25 cellular contexts compared by ENCODE assay signal in genomic region chr5:5348135-5348534, GRCh38.
A peak's percentile ranks its signal among the peaks of the same experiment; 100 is the strongest.
DNase-seq lines count a peak whose midpoint lies in the region; ATAC-seq, FAIRE-seq and TF ChIP-seq lines count a peak whose summit lies in the region.
"Had no signal": no experiment of that assay in that cellular context is flagged by ENCODE, and none has a peak within 500 bp of the region (broad histone marks: within the 10 kb centered on the region; RNA-seq: fewer than 3 reads in every experiment).

No MANE protein-coding gene starts in this region.

- BruUV-seq in K562 (replicated peaks; lab: Mats Ljungman, UMichigan): no TSS peak

- peak overlapping the region; percentile 15; the same call in 1 of the 2 replicates for H2AFZ ChIP-seq in K562 (ENCODE audit: low read depth, low read length)

- H3K27ac Mint-ChIP-seq in natural killer cell: peak overlapping the region in 1 of 2 donors; percentile 63
- H3K27ac Mint-ChIP-seq: CD4-positive, alpha-beta T cell; mesothelial cell of epicardium had no signal

- H3K4me2 ChIP-seq in K562 (ENCODE audit: insufficient read depth, low read length): no peak overlapping the region

- H3K27me3 ChIP-seq in K562 (ENCODE audit: control insufficient read depth in 2 of 2, insufficient read depth in 2 of 2, low read length in 2 of 2): peaks cover 0 to 3% of the 10 kb centered on the region in 2 experiments; a peak in 1 of 5 replicates
- H3K27me3 ChIP-seq in ovary: no peaks in the 10 kb centered on the region
- H3K27me3 ChIP-seq: gastroesophageal sphincter, transverse colon had no signal

- H3K79me2 ChIP-seq in K562 (ENCODE audit: control insufficient read depth, insufficient read depth, low read length): no peaks in the 10 kb centered on the region

- peaks cover 0 to 11% of the 10 kb centered on the region in 2 donors for H3K4me1 Mint-ChIP-seq in natural killer cell

- TF ChIP-seq POLR2A in K562 (conservative IDR thresholded peaks at IDR 0.05) (no peak), ovary (IDR thresholded peaks at IDR 0.05) (no peak)

- TF ChIP-seq EP300 in K562 (IDR thresholded peaks at IDR 0.05; ENCODE audit: low read length) (no peak), ovary (IDR thresholded peaks at IDR 0.05) (no peak)

- H3K36me3 Mint-ChIP-seq in natural killer cell: no peaks in the 10 kb centered on the region
- H3K36me3 Mint-ChIP-seq: mesothelial cell of epicardium; natural killer cell treated with Interleukin-12 subunit alpha and Interleukin-12 subunit beta and Interleukin-15 and Interleukin-18, amount 100 ng/mL, for 72 hours had no signal

- peak overlapping the region; percentile 13 for H3K4me3 Mint-ChIP-seq in natural killer cell
- H3K4me3 Mint-ChIP-seq: CD4-positive, alpha-beta T cell; mesothelial cell of epicardium had no signal

- DNase-seq in CMK (ENCODE audit: low read depth) (peak; percentile 75), HTR-8/SVneo (ENCODE audit: insufficient read length, low spot score) (no peak), K562 (ENCODE audit: extremely low read depth in 1 of 4, low spot score in 3 of 4) (no peak), natural killer cell (no peak), anterior cingulate cortex (lab: John Stamatoyannopoulos, UW) (no peak), ovary (no peak)
- no peak for DNase-seq in stimulated activated CD4-positive, alpha-beta T cell treated with anti-CD3 and anti-CD28 coated beads, Interleukin-4, amount 100 ng/mL, for 24 hours
- DNase-seq: activated CD4-positive, alpha-beta T cell treated with anti-CD3 and anti-CD28 coated beads, Interleukin-2, amount 50 U/mL, for 4 hours; activated CD4-positive, CD25-positive, alpha-beta regulatory T cell; CD4-positive, alpha-beta T cell; cortex of kidney; DMS153; hippocampal formation; left ventricle myocardium inferior; MV-4-11; NCI-H187; NCI-H69; SHP77; transverse colon had no signal

- H3K9ac ChIP-seq in K562 (ENCODE audit: insufficient read depth in 1 of 2, low read depth in 2 of 2, low read length in 2 of 2): no peak overlapping the region; a peak in 1 of 4 replicates

- H3K9me3 ChIP-seq in K562 (replicated peaks; ENCODE audit: control insufficient read depth, insufficient read depth, low read depth, low read length) (peaks cover 2% of the 10 kb centered on the region; the same call in 1 of the 2 replicates), ovary (no peaks in the 10 kb centered on the region)
- H3K9me3 ChIP-seq: gastroesophageal sphincter, left ventricle myocardium inferior, transverse colon had no signal

- H3K9me3 Mint-ChIP-seq in natural killer cell: no peaks in the 10 kb centered on the region
- H3K9me3 Mint-ChIP-seq: mesothelial cell of epicardium had no signal

- no peak overlapping the region for H3K4me3 ChIP-seq in K562
- no peak overlapping the region for H3K4me3 ChIP-seq in ovary
- H3K4me3 ChIP-seq: gastroesophageal sphincter, left ventricle myocardium inferior, transverse colon had no signal

- H4K20me1 ChIP-seq in K562 (replicated peaks; ENCODE audit: control insufficient read depth, insufficient read depth, low read length): no peaks in the 10 kb centered on the region

- CTCF ChIA-PET in K562 (lab: Yijun Ruan, JAX; ENCODE audit: low intra/inter-chr PET ratio): no interaction called here

- H3K27me3 Mint-ChIP-seq in natural killer cell (ENCODE audit: low read depth in 2 of 2): peaks cover 0 to 2% of the 10 kb centered on the region in 2 donors

- peak in 1 of 2 experiments; percentile 45; a peak in 2 of 4 replicates for TF ChIP-seq RAD21 in K562 (CRISPR knock-in tag; conservative IDR thresholded peaks at IDR 0.05 in 1 of 2, IDR thresholded peaks at IDR 0.05 in 1 of 2)

- POLR2A ChIA-PET in K562 (lab: Yijun Ruan, JAX): no interaction called here

- ATAC-seq in K562 (peak; percentile 63), natural killer cell (no peak), GM19463 (IDR thresholded peaks at IDR 0.05; ENCODE audit: unreplicated experiment) (no peak)
- ATAC-seq: gastroesophageal sphincter had no signal

- FAIRE-seq in HTR-8/SVneo (lab: Jason Lieb, UNC) (peak; percentile 69), K562 (lab: Jason Lieb, UNC) (no peak)
- FAIRE-seq: endometrium, G401.6 had no signal

- in situ Hi-C loops in K562 (cut with MboI): no loop called here

- TF ChIP-seq CTCF in K562 (IDR thresholded peaks at IDR 0.05 in 2 of 3, conservative IDR thresholded peaks at IDR 0.05 in 1 of 3; ENCODE audit: insufficient read depth in 2 of 3, low read depth in 1 of 3, low read length in 3 of 3): peak in 2 of 3 experiments; percentile 4 to 7; a peak in 2 of 6 replicates
- no peak for TF ChIP-seq CTCF in natural killer cell (IDR thresholded peaks at IDR 0.05)
- no peak for TF ChIP-seq CTCF in ovary (IDR thresholded peaks at IDR 0.05)

- H3K4me1 ChIP-seq in K562 (replicated peaks in 1 of 2; ENCODE audit: control insufficient read depth in 2 of 2, insufficient read depth in 2 of 2, low read length in 2 of 2) (peaks cover 0 to 28% of the 10 kb centered on the region in 2 experiments; a peak in 3 of 5 replicates), ovary (ENCODE audit: insufficient read depth) (no peaks in the 10 kb centered on the region)
- H3K4me1 ChIP-seq: transverse colon had no signal

- H3K9me1 ChIP-seq in K562 (ENCODE audit: control insufficient read depth, insufficient read depth, low read length): no peaks in the 10 kb centered on the region

- no peaks in the 10 kb centered on the region for H3K36me3 ChIP-seq in K562 (ENCODE audit: control insufficient read depth, insufficient read depth, low read length)
- no peaks in the 10 kb centered on the region for H3K36me3 ChIP-seq in ovary
- H3K36me3 ChIP-seq: gastroesophageal sphincter, left ventricle myocardium inferior, transverse colon had no signal

- intact Hi-C loops in K562 (cut with micrococcal nuclease) (no loop called here), natural killer cell (cut with micrococcal nuclease) (no loop called here), ovary (cut with DNase I) (no loop called here)

- H3K27ac ChIP-seq in K562 (ENCODE audit: extremely low read depth, low read depth, low read length): no peak overlapping the region
- H3K27ac ChIP-seq in ovary: no peak overlapping the region
- H3K27ac ChIP-seq: gastroesophageal sphincter, left ventricle myocardium inferior, transverse colon had no signal

- 13% methylated on average over 10 of the region's 10 CpGs for WGBS in K562 (ENCODE audit: insufficient coverage, low coverage, missing lambda C conversion rate)
- whole genome bisulfite sequencing in ovary, 3 donors: 63 to 65% (median 64%) methylated on average over 10 of the region's 10 CpGs

TF ChIP-seq in K562, 482 proteins besides CTCF, POLR2A, EP300 and RAD21 (continues in another document):
- TF ChIP-seq RCOR1 (IDR thresholded peaks at IDR 0.05; ENCODE audit: borderline replicate concordance in 1 of 2, low read depth in 2 of 2, low read length in 2 of 2): 0 out of 4 replicates have a peak, but pooled peaks of 1 of the 2 experiments have one; percentile 14

Comparison
In these comparisons a context has a peak if more than half of its experiments do, and no peak if none do; other contexts are left out.
1. CTCF ChIP-seq: peak in K562 (2 of 3); none in natural killer cell (single experiment) and ovary (0 of 3).